In genomic region chr22:48367731-48368130, GRCh38 we compare ENCODE assay signal across 27 cellular contexts.
"Had no signal": no experiment of that assay in that cellular context is flagged by ENCODE, and none has a peak within 500 bp of the region (broad histone marks: within the 10 kb centered on the region; RNA-seq: fewer than 3 reads in every experiment).

No MANE protein-coding gene starts in this region.

- H3K27ac Mint-ChIP-seq: activated naive CD8-positive, alpha-beta T cell treated with anti-CD3 and anti-CD28 coated beads, Interleukin-2, amount 10 ng/mL, durations not matched to agents 7 days and 5 days; activated T-helper 17 cell treated with anti-CD3 and anti-CD28 coated beads, Interleukin-2, amount 50 U/mL, for 72 hours; T-helper 17 cell; WTC11 had no signal

- H3K36me3 ChIP-seq: adrenal gland, SJSA1 had no signal

- H3K4me1 ChIP-seq: adrenal gland had no signal

- H3K4me1 Mint-ChIP-seq: activated naive CD8-positive, alpha-beta T cell treated with anti-CD3 and anti-CD28 coated beads, Interleukin-2, amount 10 ng/mL, durations not matched to agents 7 days and 5 days; activated T-helper 17 cell treated with anti-CD3 and anti-CD28 coated beads, Interleukin-2, amount 50 U/mL, for 72 hours; T-helper 17 cell had no signal

- H3K4me3 Mint-ChIP-seq: activated naive CD8-positive, alpha-beta T cell treated with anti-CD3 and anti-CD28 coated beads, Interleukin-2, amount 10 ng/mL, durations not matched to agents 7 days and 5 days; activated T-helper 17 cell treated with anti-CD3 and anti-CD28 coated beads, Interleukin-2, amount 50 U/mL, for 72 hours; T-helper 17 cell; WTC11 had no signal

- H3K27me3 Mint-ChIP-seq: activated naive CD8-positive, alpha-beta T cell treated with anti-CD3 and anti-CD28 coated beads, Interleukin-2, amount 10 ng/mL, durations not matched to agents 7 days and 5 days had no signal

- H3K27ac ChIP-seq: adrenal gland, SJSA1 had no signal

- ATAC-seq: activated T-helper 17 cell treated with anti-CD3 and anti-CD28 coated beads, Interleukin-2, amount 50 U/mL, for 72 hours; Panc1; T-helper 17 cell; WTC11 had no signal

- H3K36me3 Mint-ChIP-seq: activated naive CD8-positive, alpha-beta T cell treated with anti-CD3 and anti-CD28 coated beads, Interleukin-2, amount 10 ng/mL, durations not matched to agents 7 days and 5 days; WTC11 had no signal

- H3K27me3 ChIP-seq: adrenal gland, SJSA1 had no signal

- H3K4me3 ChIP-seq: adrenal gland, SJSA1 had no signal

- H3K9me3 ChIP-seq: adrenal gland, SJSA1 had no signal

- H3K9me3 Mint-ChIP-seq: activated naive CD8-positive, alpha-beta T cell treated with anti-CD3 and anti-CD28 coated beads, Interleukin-2, amount 10 ng/mL, durations not matched to agents 7 days and 5 days; activated T-helper 17 cell treated with anti-CD3 and anti-CD28 coated beads, Interleukin-2, amount 50 U/mL, for 72 hours; WTC11 had no signal

- DNase-seq: activated CD4-positive, alpha-beta T cell treated with anti-CD3 and anti-CD28 coated beads for 48 hours; activated CD4-positive, alpha-beta T cell treated with anti-CD3 and anti-CD28 coated beads, Interleukin-2, amount 50 U/mL, for 4 hours; activated CD4-positive, CD25-positive, alpha-beta regulatory T cell treated with anti-CD3 and anti-CD28 coated beads, Interleukin-2, amount 50 U/mL, for 72 hours; activated naive CD4-positive, alpha-beta T cell treated with anti-CD3 and anti-CD28 coated beads, Interleukin-2, amount 50 U/mL, for 16 hours; activated naive CD8-positive, alpha-beta T cell treated with anti-CD3 and anti-CD28 coated beads, Interleukin-2, amount 10 ng/mL, durations not matched to agents 7 days and 5 days; activated T-cell treated with anti-CD3 and anti-CD28 coated beads for 4 hours; activated T-cell treated with anti-CD3 and anti-CD28 coated beads, Interleukin-2, amount 50 U/mL, for 48 hours; adrenal gland; anterior cingulate cortex; KG1; NCI-H1092; NCI-H1417; NCI-H1930; NCI-H2171 treated with DMSO at 0.1 percent for 48 hours; NCI-H226; NCI-H526 treated with DMSO at 0.1 percent for 48 hours; NCI-H82; NK-92 treated with Interleukin-12 subunit alpha and Interleukin-12 subunit beta, amount 100 ng/mL, for 24 hours; OCI-M1; Right ventricle myocardium superior; RPMI8226; T-helper 17 cell; T-helper 9 cell had no signal
